Comparison of ENCODE assay signal across 12 cellular contexts in the genomic region with DNA sequence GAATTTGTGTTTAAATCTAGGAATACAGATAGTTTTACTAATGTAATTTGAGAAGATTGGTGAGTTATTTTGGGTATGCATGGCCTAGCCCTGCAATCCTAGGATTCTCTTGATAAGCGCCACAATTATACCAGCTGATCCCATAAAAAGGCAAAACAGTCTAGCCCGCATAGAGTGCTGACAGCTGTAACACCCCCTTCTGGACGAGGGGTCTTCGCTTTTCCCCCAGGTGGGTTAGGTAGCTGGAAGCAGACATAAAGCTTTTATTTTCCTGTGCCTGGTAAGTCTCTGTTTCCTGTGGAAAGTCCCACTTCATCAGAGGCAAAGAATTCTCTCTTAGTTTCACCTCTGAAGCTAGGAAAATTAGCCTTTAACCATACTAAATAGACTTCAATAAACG.
DNase-seq lines count a peak whose midpoint lies in the region; ATAC-seq and TF ChIP-seq lines count a peak whose summit lies in the region.
"Had no signal": no experiment of that assay in that cellular context is flagged by ENCODE, and none has a peak within 500 bp of the region (broad histone marks: within the 10 kb centered on the region; RNA-seq: fewer than 3 reads in every experiment).

No MANE protein-coding gene starts in this region.

- H2AFZ ChIP-seq in IMR-90 (replicated peaks; ENCODE audit: low read length, poor library complexity) (peak overlapping the region; percentile 81), neuronal stem cell (ENCODE audit: low read length) (peak overlapping the region; percentile 58)

- H3K23ac ChIP-seq in IMR-90 (ENCODE audit: low read depth, low read length) (no peak overlapping the region), neuronal stem cell (ENCODE audit: low read depth, low read length, poor library complexity) (no peak overlapping the region)

- H3K18ac ChIP-seq in IMR-90 (ENCODE audit: low read depth, low read length) (peak overlapping the region; percentile 39; the same call in 1 of the 2 replicates), neuronal stem cell (ENCODE audit: low read length) (no peak overlapping the region)

- H3K9me1 ChIP-seq in IMR-90 (ENCODE audit: insufficient read depth, low read length): no peaks in the 10 kb centered on the region

- H2AK5ac ChIP-seq in IMR-90 (ENCODE audit: low read depth, low read length) (no peak overlapping the region), neuronal stem cell (ENCODE audit: low read depth, low read length) (no peak overlapping the region)

- POLR2A ChIA-PET in IMR-90 (lab: Charles Lee; ENCODE audit: unreplicated experiment): no interaction called here
- POLR2A ChIA-PET in A673 (lab: Charles Lee; ENCODE audit: low non-redundant PET): no interaction called here

- dilution Hi-C loops in IMR-90 (cut with HindIII; ENCODE audit: low sequenced_read_pairs, unreplicated experiment): no loop called here

- H2BK5ac ChIP-seq in IMR-90 (ENCODE audit: low read depth, low read length, poor library complexity, severe bottlenecking) (peak overlapping the region; percentile 46), neuronal stem cell (ENCODE audit: low read length) (no peak overlapping the region)

- H4K8ac ChIP-seq in IMR-90 (ENCODE audit: low read depth in 2 of 2, low read length in 2 of 2) (peak overlapping the region in 1 of 2 experiments; percentile 40; a peak in 1 of 4 replicates), neuronal stem cell (ENCODE audit: low read depth, low read length) (no peak overlapping the region)

- no peak overlapping the region for H2BK12ac ChIP-seq in neuronal stem cell (ENCODE audit: low read length)

- no peaks in the 10 kb centered on the region for H3K9me3 ChIP-seq in BLaER1
- no peaks in the 10 kb centered on the region for H3K9me3 ChIP-seq in IMR-90 (ENCODE audit: control insufficient read depth, insufficient read depth, low read length)
- H3K9me3 ChIP-seq in neuronal stem cell (replicated peaks in 1 of 2; ENCODE audit: control insufficient read depth in 2 of 2, insufficient read depth in 1 of 2, low read depth in 1 of 2, low read length in 2 of 2): no peaks in the 10 kb centered on the region
- H3K9me3 ChIP-seq in A673 (ENCODE audit: low read depth, low read length, poor library complexity, severe bottlenecking): no peaks in the 10 kb centered on the region
- H3K9me3 ChIP-seq: SJCRH30 had no signal

- H3K4me3 ChIP-seq in BLaER1 (no peak overlapping the region), IMR-90 (ENCODE audit: insufficient read depth, low read depth, low read length) (no peak overlapping the region), brain microvascular endothelial cell (ENCODE audit: low read depth, low read length) (no peak overlapping the region), neuronal stem cell (ENCODE audit: low read length in 2 of 2) (no peak overlapping the region), A673 (ENCODE audit: low read depth, low read length, poor library complexity, severe bottlenecking) (no peak overlapping the region)
- H3K4me3 ChIP-seq: SJCRH30 had no signal

- no peak overlapping the region for H4K5ac ChIP-seq in IMR-90 (ENCODE audit: low read depth, low read length)

- H3K27me3 ChIP-seq in BLaER1 (no peaks in the 10 kb centered on the region), IMR-90 (ENCODE audit: control insufficient read depth, insufficient read depth, low read length) (no peaks in the 10 kb centered on the region), brain microvascular endothelial cell (replicated peaks) (no peaks in the 10 kb centered on the region), neuronal stem cell (ENCODE audit: control insufficient read depth in 3 of 3, insufficient read depth in 3 of 3, low read depth in 1 of 3, low read length in 3 of 3) (no peaks in the 10 kb centered on the region), A673 (replicated peaks; ENCODE audit: insufficient read depth, low read depth, low read length, poor library complexity) (no peaks in the 10 kb centered on the region)
- H3K27me3 ChIP-seq: SJCRH30 had no signal

- WGBS in IMR-90 (ENCODE audit: extremely low coverage in 2 of 2, insufficient read length in 1 of 2), 2 experiments: no CpG with 5 or more reads among the region's 5 CpGs
- no CpG with 5 or more reads among the region's 5 CpGs for WGBS in neuronal stem cell (ENCODE audit: extremely low coverage in 2 of 2, insufficient read length in 2 of 2, insufficient replicate concordance in 1 of 2), 2 donors

- H3K14ac ChIP-seq in IMR-90 (replicated peaks; ENCODE audit: low read depth, low read length) (peak overlapping the region; percentile 48; the same call in 1 of the 2 replicates), neuronal stem cell (ENCODE audit: low read length) (no peak overlapping the region)

- no peak overlapping the region for H2AK9ac ChIP-seq in IMR-90 (replicated peaks; ENCODE audit: low read depth, low read length, poor library complexity)

- H3K36me3 ChIP-seq in BLaER1 (no peaks in the 10 kb centered on the region), IMR-90 (ENCODE audit: control insufficient read depth, insufficient read depth, low read length) (no peaks in the 10 kb centered on the region), brain microvascular endothelial cell (replicated peaks) (no peaks in the 10 kb centered on the region), neuronal stem cell (replicated peaks in 1 of 2; ENCODE audit: control insufficient read depth in 2 of 2, insufficient read depth in 2 of 2, low read length in 2 of 2) (no peaks in the 10 kb centered on the region), A673 (ENCODE audit: insufficient read depth, low read length, poor library complexity, severe bottlenecking) (no peaks in the 10 kb centered on the region)
- H3K36me3 ChIP-seq: SJCRH30, WERI-Rb-1 had no signal

- no peak overlapping the region for H3K56ac ChIP-seq in IMR-90 (ENCODE audit: extremely low read depth, insufficient read depth, low read length)

- H2BK120ac ChIP-seq in IMR-90 (ENCODE audit: low read depth, low read length) (peak overlapping the region; percentile 65), neuronal stem cell (ENCODE audit: low read depth, low read length) (no peak overlapping the region)

- BruUV-seq in IMR-90 (replicated peaks; lab: Mats Ljungman, UMichigan): no TSS peak
- no TSS peak for BruUV-seq in A673 (replicated peaks; lab: Mats Ljungman, UMichigan)

- H4K91ac ChIP-seq in IMR-90 (ENCODE audit: insufficient read depth, low read depth, low read length) (no peak overlapping the region), neuronal stem cell (ENCODE audit: low read depth, low read length, poor library complexity) (no peak overlapping the region)

- H3K27ac ChIP-seq in BLaER1 (no peak overlapping the region), IMR-90 (ENCODE audit: insufficient read depth, low read length) (no peak overlapping the region), brain microvascular endothelial cell (peak overlapping the region; percentile 25), neuronal stem cell (replicated peaks; ENCODE audit: low read length) (no peak overlapping the region), A673 (ENCODE audit: low read depth, low read length, poor library complexity, severe bottlenecking) (no peak overlapping the region)
- H3K27ac ChIP-seq: SJCRH30, WERI-Rb-1 had no signal

- peaks cover 54% of the 10 kb centered on the region for H3K4me1 ChIP-seq in BLaER1
- H3K4me1 ChIP-seq in IMR-90 (ENCODE audit: control insufficient read depth, insufficient read depth, low read length): peaks cover 8% of the 10 kb centered on the region
- peaks cover 0 to 2% of the 10 kb centered on the region in 2 donors for H3K4me1 ChIP-seq in neuronal stem cell (ENCODE audit: control insufficient read depth in 2 of 2, insufficient read depth in 1 of 2, low read depth in 1 of 2, low read length in 2 of 2)
- H3K4me1 ChIP-seq in A673 (ENCODE audit: insufficient read depth, low read length, poor library complexity, severe bottlenecking): peaks cover 6% of the 10 kb centered on the region
- H3K4me1 ChIP-seq: SJCRH30 had no signal

- H3K4ac ChIP-seq in IMR-90 (ENCODE audit: low read depth, low read length): no peak overlapping the region; the same call in 1 of the 2 replicates
- no peak overlapping the region for H3K4ac ChIP-seq in neuronal stem cell (ENCODE audit: low read length)

- no peaks in the 10 kb centered on the region for H3K79me1 ChIP-seq in IMR-90 (ENCODE audit: low read depth in 1 of 2, low read length in 2 of 2)
- no peaks in the 10 kb centered on the region for H3K79me1 ChIP-seq in neuronal stem cell (ENCODE audit: low read depth, low read length)

- H2BK20ac ChIP-seq in IMR-90 (ENCODE audit: low read depth, low read length): peak overlapping the region; percentile 64; the same call in 1 of the 2 replicates

- in situ Hi-C loops in IMR-90 (cut with MboI; ENCODE audit: low sequenced_read_pairs): loop anchor here (5.0 kb wide), 1 partner anchor 127 kb away; no protein-coding TSS in a partner anchor
- in situ Hi-C loops in brain microvascular endothelial cell (cut with HindIII; ENCODE audit: low pct_ligation_motif_present, low sequenced_read_pairs): loop anchor here (25.0 kb wide), 1 partner anchor 102 kb away; the partner anchor contains the start of gene YPEL2

- H3K4me2 ChIP-seq in BLaER1 (peak overlapping the region; percentile 73), IMR-90 (ENCODE audit: low read depth, low read length) (peak overlapping the region; percentile 26; the same call in 1 of the 2 replicates), neuronal stem cell (ENCODE audit: insufficient read depth, low read length, poor library complexity, severe bottlenecking) (no peak overlapping the region)

- TF ChIP-seq CTCF in IMR-90 (conservative IDR thresholded peaks at IDR 0.05; ENCODE audit: low read depth, low read length) (no peak), brain microvascular endothelial cell (IDR thresholded peaks at IDR 0.05; ENCODE audit: low read depth, low read length, missing control alignments) (no peak), A673 (conservative IDR thresholded peaks at IDR 0.05; ENCODE audit: low read depth, low read length) (no peak)

- intact Hi-C loops in IMR-90 (cut with micrococcal nuclease): loop anchor here (1.0 to 5.0 kb wide), 3 partner anchors 110 to 217 kb away; partner anchors contain the start of gene GDPD1
- intact Hi-C loops in A673 (cut with micrococcal nuclease; ENCODE audit: unreplicated experiment): no loop called here

- H4K20me1 ChIP-seq in BLaER1 (no peaks in the 10 kb centered on the region), IMR-90 (ENCODE audit: insufficient read depth, low read length) (no peaks in the 10 kb centered on the region)

- H3K9ac ChIP-seq in BLaER1 (no peak overlapping the region), IMR-90 (ENCODE audit: low read depth, low read length) (no peak overlapping the region), neuronal stem cell (ENCODE audit: low read depth, low read length, poor library complexity) (no peak overlapping the region)

- H2BK15ac ChIP-seq in IMR-90 (ENCODE audit: low read depth, low read length): no peak overlapping the region
- no peak overlapping the region for H2BK15ac ChIP-seq in neuronal stem cell (ENCODE audit: low read length)

- CTCF ChIA-PET in IMR-90 (lab: Yijun Ruan, JAX): interaction anchor here (0.7 to 3.3 kb wide), 3 partner anchors 110 to 312 kb away, joined by 3 to 12 read pairs (median 3); no protein-coding TSS in a partner anchor
- CTCF ChIA-PET in A673 (lab: Charles Lee): interaction anchor here (0.6 to 1.7 kb wide), 5 partner anchors 13 to 479 kb away, joined by 3 to 6 read pairs (median 4); no protein-coding TSS in a partner anchor

- DNase-seq in IMR-90: peak; percentile 31
- no peak for DNase-seq in brain microvascular endothelial cell
- DNase-seq in neuronal stem cell (ENCODE audit: low spot score): no peak
- DNase-seq in SHP77 (lab: John Stamatoyannopoulos, UW): no peak
- DNase-seq in A673 (ENCODE audit: low spot score): no peak
- DNase-seq in inferior parietal cortex (ENCODE audit: extremely low spot score): no peak
- DNase-seq: NCI-H1436 treated with DMSO at 0.1 percent for 48 hours; SJCRH30; stimulated activated CD4-positive, alpha-beta T cell treated with anti-CD3 and anti-CD28 coated beads, Interleukin-4, amount 100 ng/mL, for 24 hours; WERI-Rb-1 had no signal

- no peak for TF ChIP-seq RAD21 in IMR-90 (IDR thresholded peaks at IDR 0.05; ENCODE audit: low read length)

- no peak for TF ChIP-seq POLR2A in IMR-90 (IDR thresholded peaks at IDR 0.05; ENCODE audit: low read depth, low read length)

- ATAC-seq in IMR-90 (ENCODE audit: low read depth) (0 out of 2 replicates have a peak, but pooled peaks have one; percentile 6), esophagus mucosa (no peak)
